Comparison of ENCODE assay signal across 12 cellular contexts in the genomic region with DNA sequence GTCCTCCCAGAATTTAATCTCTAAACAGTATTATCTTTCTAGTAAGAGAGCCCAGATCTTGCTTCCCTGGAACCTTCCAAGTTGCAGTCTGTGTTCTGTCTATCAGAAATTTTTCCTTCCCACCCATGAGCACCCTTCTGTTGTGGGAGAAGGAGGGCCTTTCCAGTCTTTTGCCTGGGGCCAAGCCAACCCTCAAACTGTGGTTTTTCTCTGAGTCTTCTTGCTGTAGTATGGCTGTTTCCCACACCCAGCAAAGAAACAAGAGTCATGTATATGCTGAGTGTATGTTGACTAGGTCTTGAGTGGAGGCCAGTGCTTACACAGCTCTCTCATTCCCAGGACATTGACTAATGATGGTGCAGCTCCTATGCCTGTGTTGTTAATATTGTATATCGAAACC.
DNase-seq lines count a peak whose midpoint lies in the region; ATAC-seq and TF ChIP-seq lines count a peak whose summit lies in the region.
"Had no signal": no experiment of that assay in that cellular context is flagged by ENCODE, and none has a peak within 500 bp of the region (broad histone marks: within the 10 kb centered on the region; RNA-seq: fewer than 3 reads in every experiment).

No MANE protein-coding gene starts in this region.

- no peaks in the 10 kb centered on the region for H3K4me1 ChIP-seq in prostate gland (replicated peaks)
- H3K4me1 ChIP-seq: right lobe of liver had no signal

- DNase-seq in EH (ENCODE audit: low read depth) (peak; percentile 94), OCI-M1 (lab: John Stamatoyannopoulos, UW) (peak; percentile 30), epithelial cell of esophagus (ENCODE audit: low read depth) (peak; percentile 92), myocyte (ENCODE audit: low read depth) (peak; percentile 47), NCI-H1092 treated with DMSO at 0.1 percent for 48 hours (lab: John Stamatoyannopoulos, UW) (no peak), nucleus accumbens (lab: John Stamatoyannopoulos, UW) (no peak), left colon (no peak), prostate gland (ENCODE audit: low spot score) (no peak)
- DNase-seq: activated CD4-positive, alpha-beta memory T cell treated with anti-CD3 and anti-CD28 coated beads, Interleukin-2, amount 10 ng/mL, durations not matched to agents 7 days and 5 days; esophagus squamous epithelium; right lobe of liver; stimulated activated CD8-positive, alpha-beta memory T cell treated with anti-CD3 and anti-CD28 coated beads, Interleukin-4, amount 100 ng/mL, for 48 hours had no signal

- no peaks in the 10 kb centered on the region for H3K9me3 ChIP-seq in prostate gland
- H3K9me3 ChIP-seq: esophagus squamous epithelium, right lobe of liver had no signal

- no peak for ATAC-seq in left colon

- WGBS in prostate gland: 93% methylated on average over 1 of the region's 1 CpG

- H3K27ac ChIP-seq in prostate gland: no peak overlapping the region
- H3K27ac ChIP-seq: right lobe of liver had no signal

- TF ChIP-seq POLR2A in prostate gland (IDR thresholded peaks at IDR 0.05): no peak

- H3K27me3 ChIP-seq in prostate gland (replicated peaks; ENCODE audit: insufficient read depth): no peaks in the 10 kb centered on the region
- H3K27me3 ChIP-seq: esophagus squamous epithelium, right lobe of liver had no signal

- no peak for TF ChIP-seq CTCF in epithelial cell of esophagus (IDR thresholded peaks at IDR 0.05; ENCODE audit: insufficient read depth, low read depth, low read length, missing control alignments)
- TF ChIP-seq CTCF in prostate gland (IDR thresholded peaks at IDR 0.05): no peak

- no peaks in the 10 kb centered on the region for H3K36me3 ChIP-seq in prostate gland
- H3K36me3 ChIP-seq: right lobe of liver had no signal

- H3K4me3 ChIP-seq in epithelial cell of esophagus (ENCODE audit: low read length) (no peak overlapping the region), prostate gland (no peak overlapping the region)
- H3K4me3 ChIP-seq: esophagus squamous epithelium, right lobe of liver had no signal

- intact Hi-C loops in left colon (cut with DNase I, micrococcal nuclease) (no loop called here), prostate gland (cut with DNase I) (no loop called here)

Comparison
In these comparisons a context has a peak if more than half of its experiments do, and no peak if none do; other contexts are left out.
1. DNase-seq: peak in EH (single experiment), OCI-M1 (single experiment), epithelial cell of esophagus (single experiment) and myocyte (single experiment); none in NCI-H1092 treated with DMSO at 0.1 percent for 48 hours (single experiment), nucleus accumbens (0 of 56), left colon (0 of 2) and prostate gland (single experiment).